Comparison of ENCODE assay signal across 22 cellular contexts in the genomic region with DNA sequence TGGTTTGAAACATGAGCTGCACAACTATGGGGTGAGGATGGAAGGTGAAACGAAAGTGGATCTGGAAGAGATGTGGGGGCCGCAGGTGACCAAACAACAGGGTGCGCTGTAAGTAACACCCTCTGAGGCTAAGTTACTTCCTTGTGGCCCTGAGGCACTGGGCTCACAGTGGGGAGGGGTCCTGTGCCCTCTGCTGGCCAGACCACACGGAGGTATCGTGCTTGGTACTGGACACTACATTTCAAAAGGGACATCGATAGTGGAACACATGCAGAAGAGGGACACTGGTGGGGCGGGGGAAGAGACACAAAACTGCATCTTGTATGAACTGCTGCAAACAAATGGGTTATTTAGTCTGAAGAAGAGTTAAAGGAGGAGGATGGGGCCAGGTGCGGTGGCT.
DNase-seq lines count a peak whose midpoint lies in the region; ATAC-seq, FAIRE-seq and TF ChIP-seq lines count a peak whose summit lies in the region.
"Had no signal": no experiment of that assay in that cellular context is flagged by ENCODE, and none has a peak within 500 bp of the region (broad histone marks: within the 10 kb centered on the region; RNA-seq: fewer than 3 reads in every experiment).

No MANE protein-coding gene starts in this region.

- H4K20me1 ChIP-seq in GM23338 (replicated peaks; ENCODE audit: insufficient read depth) (no peaks in the 10 kb centered on the region), H1 (replicated peaks in 1 of 2; ENCODE audit: control insufficient read depth in 1 of 2, insufficient read depth in 2 of 2, low read length in 2 of 2) (no peaks in the 10 kb centered on the region), neural progenitor cell (ENCODE audit: low read depth) (no peaks in the 10 kb centered on the region)

- POLR2A ChIA-PET in HEK293 (lab: Yijun Ruan, JAX): interaction anchor here (0.7 kb wide), 1 partner anchor 218 kb away, joined by 6 read pairs; no protein-coding TSS in a partner anchor
- POLR2A ChIA-PET in H1 (lab: Charles Lee; ENCODE audit: partially characterized antibody): no interaction called here

- H3K9me2 ChIP-seq in GM23338 (ENCODE audit: insufficient read depth): no peaks in the 10 kb centered on the region

- H3K27me3 Mint-ChIP-seq in GM23338 (ENCODE audit: insufficient read depth, low read depth, poor library complexity) (peaks cover 10% of the 10 kb centered on the region), neural progenitor cell (ENCODE audit: insufficient read depth, low read depth) (peaks cover 5% of the 10 kb centered on the region)

- H3K14ac ChIP-seq in H1 (ENCODE audit: insufficient read length): no peak overlapping the region

- H3K27me3 ChIP-seq in GM23338 (ENCODE audit: insufficient read depth) (no peaks in the 10 kb centered on the region), H1 (replicated peaks in 1 of 4; ENCODE audit: control insufficient read depth in 3 of 4, extremely low read depth in 1 of 4, insufficient read depth in 3 of 4, low read length in 3 of 4) (no peaks in the 10 kb centered on the region), neural progenitor cell (no peaks in the 10 kb centered on the region)
- H3K27me3 ChIP-seq: BE2C, SJCRH30 had no signal

- H2BK120ac ChIP-seq in H1 (replicated peaks; ENCODE audit: low read depth, low read length): no peak overlapping the region

- H4K91ac ChIP-seq in H1 (replicated peaks; ENCODE audit: insufficient read length, low read length): no peak overlapping the region

- no peak overlapping the region for H4K5ac ChIP-seq in H1 (ENCODE audit: insufficient read length, low read depth, low read length)

- H2BK15ac ChIP-seq in H1 (ENCODE audit: low read length): no peak overlapping the region

- no peak overlapping the region; the same call in 1 of the 2 replicates for H2AK5ac ChIP-seq in H1 (ENCODE audit: low read depth, low read length)

- peak; percentile 28 to 65 for TF ChIP-seq CTCF in GM23338 (conservative IDR thresholded peaks at IDR 0.05; ENCODE audit: low read depth in 2 of 2)
- TF ChIP-seq CTCF in HEK293 (tag by site-specific recombination; IDR thresholded peaks at IDR 0.05): peak; percentile 36; the same call in 1 of the 2 replicates
- peak; percentile 37 to 40 (median 39) for TF ChIP-seq CTCF in H1 (IDR thresholded peaks at IDR 0.05; ENCODE audit: control extremely low read depth in 1 of 3, insufficient read depth in 1 of 3, low read depth in 1 of 3, low read length in 3 of 3)
- TF ChIP-seq CTCF in neural progenitor cell (IDR thresholded peaks at IDR 0.05): peak; percentile 36

- H3K79me2 ChIP-seq in GM23338 (replicated peaks; ENCODE audit: insufficient read depth): no peaks in the 10 kb centered on the region
- no peaks in the 10 kb centered on the region for H3K79me2 ChIP-seq in H1 (ENCODE audit: control insufficient read depth in 1 of 2, insufficient read depth in 2 of 2, low read length in 2 of 2)
- H3K79me2 ChIP-seq in neural progenitor cell (ENCODE audit: low read depth): no peaks in the 10 kb centered on the region

- TF ChIP-seq RAD21 in H1 (IDR thresholded peaks at IDR 0.05 in 1 of 2, conservative IDR thresholded peaks at IDR 0.05 in 1 of 2; ENCODE audit: low read depth in 2 of 2, low read length in 2 of 2): peak; percentile 32 to 44; a peak in 3 of 4 replicates

- H3K79me1 ChIP-seq in H1 (ENCODE audit: low read depth, low read length): no peaks in the 10 kb centered on the region

- FAIRE-seq in H1 (lab: Jason Lieb, UNC): no peak
- FAIRE-seq: H54 had no signal

- H3K36me3 Mint-ChIP-seq in GM23338 (ENCODE audit: low read depth): no peaks in the 10 kb centered on the region
- H3K36me3 Mint-ChIP-seq in neural progenitor cell: no peaks in the 10 kb centered on the region

- H3K9me3 Mint-ChIP-seq in GM23338 (no peaks in the 10 kb centered on the region; the same call in 2 of the 3 replicates), neural progenitor cell (no peaks in the 10 kb centered on the region)

- no peak overlapping the region for H2BK20ac ChIP-seq in H1 (ENCODE audit: low read length)

- no peak overlapping the region for H3K18ac ChIP-seq in H1 (ENCODE audit: extremely low read depth, low read length)

- no peak overlapping the region for H3K23ac ChIP-seq in H1 (ENCODE audit: insufficient read length)

- peak; percentile 60; the same call in 2 of the 3 replicates for ATAC-seq in GM23338
- no peak for ATAC-seq in HG03280 (IDR thresholded peaks at IDR 0.05; ENCODE audit: unreplicated experiment)
- ATAC-seq in GM21390 (IDR thresholded peaks at IDR 0.05; ENCODE audit: unreplicated experiment): no peak
- no peak for ATAC-seq in HG02884 (IDR thresholded peaks at IDR 0.05; ENCODE audit: unreplicated experiment)
- ATAC-seq: Panc1 had no signal

- H3F3A ChIP-seq in GM23338 (replicated peaks; ENCODE audit: low read depth) (no peaks in the 10 kb centered on the region), neural progenitor cell (ENCODE audit: low read depth) (no peaks in the 10 kb centered on the region)

- no peak for TF ChIP-seq EP300 in H1 (IDR thresholded peaks at IDR 0.05; ENCODE audit: borderline replicate concordance in 1 of 2, low read depth in 2 of 2, low read length in 2 of 2)

- H3K4me1 ChIP-seq in GM23338 (ENCODE audit: insufficient read depth): no peaks in the 10 kb centered on the region
- no peaks in the 10 kb centered on the region for H3K4me1 ChIP-seq in HEK293 (ENCODE audit: control insufficient read depth, insufficient read depth, low read length)
- H3K4me1 ChIP-seq in H1 (replicated peaks in 1 of 4; ENCODE audit: control insufficient read depth in 3 of 4, insufficient read depth in 4 of 4, low read length in 3 of 4): no peaks in the 10 kb centered on the region
- no peaks in the 10 kb centered on the region for H3K4me1 ChIP-seq in neural progenitor cell

- H3K23me2 ChIP-seq in H1 (ENCODE audit: low read depth, low read length): no peaks in the 10 kb centered on the region

- H4K8ac ChIP-seq in H1 (ENCODE audit: extremely low read depth, insufficient read depth, low read length): no peak overlapping the region

- no peak overlapping the region for H3K4me3 Mint-ChIP-seq in GM23338
- H3K4me3 Mint-ChIP-seq in neural progenitor cell: peak overlapping the region; percentile 38

- H3K4me2 ChIP-seq in GM23338: no peak overlapping the region
- no peak overlapping the region for H3K4me2 ChIP-seq in H1 (ENCODE audit: insufficient read depth in 1 of 2, low read depth in 2 of 2, low read length in 2 of 2)
- no peak overlapping the region for H3K4me2 ChIP-seq in neural progenitor cell

- DNase-seq in GM23338 (ENCODE audit: low spot score) (peak; percentile 28), H1 (ENCODE audit: low read depth in 1 of 2, low spot score in 2 of 2) (no peak), neural progenitor cell (ENCODE audit: low spot score) (no peak)
- DNase-seq in stimulated activated CD4-positive, alpha-beta T cell treated with anti-CD3 and anti-CD28 coated beads, Interleukin-12 subunit alpha, Interleukin-12 subunit beta, amount 100 ng/mL, for 4 hours: no peak
- DNase-seq: BE2C; EL; GF-D8; KBM-7; NCI-H1092; NCI-H1436; NCI-H1930; NCI-H226; NCI-H524; NCI-H774; NK-92 treated with Interleukin-12 subunit alpha and Interleukin-12 subunit beta, amount 100 ng/mL, for 24 hours had no signal

- H3K27ac Mint-ChIP-seq in GM23338: no peak overlapping the region
- no peak overlapping the region for H3K27ac Mint-ChIP-seq in neural progenitor cell

- no peak overlapping the region for H3K27ac ChIP-seq in GM23338 (ENCODE audit: low read depth)
- H3K27ac ChIP-seq in HEK293 (ENCODE audit: extremely low read depth, low read depth, low read length): no peak overlapping the region
- no peak overlapping the region for H3K27ac ChIP-seq in H1 (ENCODE audit: low read depth, low read length)
- H3K27ac ChIP-seq in neural progenitor cell: no peak overlapping the region
- H3K27ac ChIP-seq: SJCRH30 had no signal

- H2AFZ ChIP-seq in GM23338: no peak overlapping the region
- no peak overlapping the region for H2AFZ ChIP-seq in H1 (ENCODE audit: low read length)
- H2AFZ ChIP-seq in neural progenitor cell (replicated peaks): no peak overlapping the region

- TF ChIP-seq POLR2A in H1 (IDR thresholded peaks at IDR 0.05; ENCODE audit: control extremely low read depth in 1 of 2, low read depth in 2 of 2, low read length in 2 of 2): no peak

- no peak overlapping the region for H3K4me3 ChIP-seq in GM23338
- no peak overlapping the region for H3K4me3 ChIP-seq in HEK293 (ENCODE audit: low read depth, low read length)
- H3K4me3 ChIP-seq in H1 (ENCODE audit: extremely low read depth in 1 of 4, insufficient read depth in 2 of 4, low read depth in 3 of 4, low read length in 4 of 4): no peak overlapping the region
- H3K4me3 ChIP-seq in neural progenitor cell: no peak overlapping the region
- H3K4me3 ChIP-seq: SJCRH30 had no signal

- no peaks in the 10 kb centered on the region for H3K9me3 ChIP-seq in HEK293 (ENCODE audit: control insufficient read depth, insufficient read depth, low read depth, low read length)
- H3K9me3 ChIP-seq in H1 (ENCODE audit: insufficient read depth in 2 of 2, low read depth in 1 of 2, low read length in 1 of 2): no peaks in the 10 kb centered on the region
- H3K9me3 ChIP-seq in neural progenitor cell (ENCODE audit: low read depth): no peaks in the 10 kb centered on the region
- H3K9me3 ChIP-seq: BE2C, SJCRH30 had no signal

- H3K4me1 Mint-ChIP-seq in GM23338 (peaks cover 3% of the 10 kb centered on the region; the same call in 2 of the 3 replicates), neural progenitor cell (peaks cover 15% of the 10 kb centered on the region)

- WGBS in H1 (ENCODE audit: extremely low coverage in 1 of 2, insufficient coverage in 1 of 2, insufficient read length in 1 of 2, insufficient replicate concordance in 2 of 2, low coverage in 1 of 2, low lambda C conversion rate in 2 of 2, missing lambda C conversion rate in 1 of 2), 2 experiments: 84% methylated on average over 8 of the region's 8 CpGs; no CpG with 5 or more reads in 1 of the 2 experiments

- H2BK5ac ChIP-seq in H1 (ENCODE audit: low read depth, low read length): no peak overlapping the region

- H3K56ac ChIP-seq in H1 (replicated peaks; ENCODE audit: insufficient read length, low read depth, low read length): no peak overlapping the region

- H3K4ac ChIP-seq in H1 (replicated peaks; ENCODE audit: insufficient read length, low read depth, low read length): no peak overlapping the region

- no peaks in the 10 kb centered on the region for H3K36me3 ChIP-seq in GM23338 (ENCODE audit: insufficient read depth)
- H3K36me3 ChIP-seq in HEK293 (ENCODE audit: control insufficient read depth in 2 of 2, insufficient read depth in 1 of 2, low read length in 2 of 2): no peaks in the 10 kb centered on the region
- H3K36me3 ChIP-seq in H1 (ENCODE audit: control insufficient read depth in 2 of 4, insufficient read depth in 4 of 4, low read length in 3 of 4): no peaks in the 10 kb centered on the region
- no peaks in the 10 kb centered on the region for H3K36me3 ChIP-seq in neural progenitor cell
- H3K36me3 ChIP-seq: BE2C had no signal

- CTCF ChIA-PET in HEK293 (lab: Yijun Ruan, JAX): no interaction called here
- CTCF ChIA-PET in H1 (lab: Charles Lee; ENCODE audit: partially characterized antibody): interaction anchor here (1.2 to 5.8 kb wide), 5 partner anchors 10 to 270 kb away, joined by 4 to 29 read pairs (median 9); no protein-coding TSS in a partner anchor

- H2BK12ac ChIP-seq in H1 (ENCODE audit: low read depth, low read length): no peak overlapping the region

- H3K9ac ChIP-seq in H1 (replicated peaks in 1 of 4; ENCODE audit: extremely low read depth in 1 of 4, low read depth in 3 of 4, low read length in 3 of 4): no peak overlapping the region
- H3K9ac ChIP-seq in neural progenitor cell: no peak overlapping the region
